In genomic region chr11:47593934-47594855, GRCh38 we compare ENCODE assay signal across 11 cellular contexts. TPM values are rescaled to one million over a fixed set of nuclear protein-coding genes. Genes with fewer than 3 reads are reported as not detected.
DNase-seq lines count a peak whose midpoint lies in the region; ATAC-seq and TF ChIP-seq lines count a peak whose summit lies in the region.
"Had no signal": no experiment of that assay in that cellular context is flagged by ENCODE, and none has a peak within 500 bp of the region (broad histone marks: within the 10 kb centered on the region; RNA-seq: fewer than 3 reads in every experiment).

Gene C1QTNF4 (minus strand): TSS chr11:47594411. CDS start chr11:47590810, 3,601 bp downstream.

- H3K4ac ChIP-seq in mesendoderm (ENCODE audit: low read depth, low read length): no peak within 1 kb of the TSS

- H3K27ac ChIP-seq in cardiac muscle cell (no peak within 1 kb of the TSS), mesendoderm (ENCODE audit: low read depth, low read length) (no peak within 1 kb of the TSS), upper lobe of right lung (no peak within 1 kb of the TSS)
- no peak within 1 kb of the TSS for H3K27ac ChIP-seq in CD4-positive, alpha-beta memory T cell (ENCODE audit: low read depth, low read length)

- H3K36me3 Mint-ChIP-seq in chondrocyte (ENCODE audit: low read depth): peaks cover 2% of the 10 kb centered on the region
- peaks cover 0 to 2% of the 10 kb centered on the region in 2 donors for H3K36me3 Mint-ChIP-seq in CD4-positive, alpha-beta memory T cell

- no peak within 1 kb of the TSS for H2BK15ac ChIP-seq in mesendoderm (replicated peaks; ENCODE audit: low read depth)

- peak within 1 kb of the TSS; percentile 69 for H3K9ac ChIP-seq in mesendoderm (ENCODE audit: low read length)

- H3K18ac ChIP-seq in mesendoderm (ENCODE audit: low read length): peak within 1 kb of the TSS; percentile 53

- no peaks in the 10 kb centered on the region for H3K79me2 ChIP-seq in mesendoderm (ENCODE audit: control insufficient read depth, insufficient read depth, low read length)

- H4K8ac ChIP-seq in mesendoderm (ENCODE audit: low read depth, low read length): no peak within 1 kb of the TSS

- no peak within 1 kb of the TSS for H2AK5ac ChIP-seq in mesendoderm (ENCODE audit: low read length)

- no peaks in the 10 kb centered on the region for H3K36me3 ChIP-seq in cardiac muscle cell
- H3K36me3 ChIP-seq in mesendoderm (ENCODE audit: control insufficient read depth, insufficient read depth, low read length): no peaks in the 10 kb centered on the region
- no peaks in the 10 kb centered on the region for H3K36me3 ChIP-seq in upper lobe of right lung
- H3K36me3 ChIP-seq in CD4-positive, alpha-beta memory T cell (ENCODE audit: insufficient read depth, low read length): no peaks in the 10 kb centered on the region

- H3K9me3 ChIP-seq in cardiac muscle cell (ENCODE audit: low read depth): no peaks in the 10 kb centered on the region
- no peaks in the 10 kb centered on the region for H3K9me3 ChIP-seq in upper lobe of right lung
- no peaks in the 10 kb centered on the region for H3K9me3 ChIP-seq in CD4-positive, alpha-beta memory T cell (ENCODE audit: control insufficient read depth in 1 of 2, low read length in 2 of 2)

- H3K27me3 Mint-ChIP-seq in chondrocyte (ENCODE audit: low read depth): peaks cover 35% of the 10 kb centered on the region
- H3K27me3 Mint-ChIP-seq in CD4-positive, alpha-beta memory T cell: peaks cover 16 to 30% of the 10 kb centered on the region in 2 donors

- ATAC-seq in Right ventricle myocardium superior (ENCODE audit: poor library complexity): no peak
- peak; percentile 18 for ATAC-seq in upper lobe of right lung
- ATAC-seq in HG03039 (IDR thresholded peaks at IDR 0.05; ENCODE audit: unreplicated experiment): no peak
- ATAC-seq in GM21381 (IDR thresholded peaks at IDR 0.05; ENCODE audit: unreplicated experiment): no peak

- peak within 1 kb of the TSS; percentile 83 for H3K56ac ChIP-seq in mesendoderm (ENCODE audit: low read length)

- peak within 1 kb of the TSS; percentile 96 for H3K4me2 ChIP-seq in mesendoderm (ENCODE audit: low read length)

- no peak within 1 kb of the TSS for H2BK120ac ChIP-seq in mesendoderm (ENCODE audit: low read depth, low read length)

- no peak within 1 kb of the TSS for H2BK5ac ChIP-seq in mesendoderm (ENCODE audit: low read length)

- intact Hi-C loops in Right ventricle myocardium superior (cut with DNase I) (no loop called here), upper lobe of right lung (cut with DNase I) (no loop called here)
- intact Hi-C loops in CD4-positive, alpha-beta memory T cell (cut with micrococcal nuclease): no loop called here

- DNase-seq in cardiac muscle cell (ENCODE audit: low read depth in 1 of 2, low spot score in 1 of 2) (peak in 1 of 2 donors; percentile 78), Right ventricle myocardium superior (no peak), chondrocyte (ENCODE audit: low spot score) (no peak), mesendoderm (no peak), upper lobe of right lung (no peak)
- no peak for DNase-seq in CD4-positive, alpha-beta memory T cell
- DNase-seq: activated CD4-positive, CD25-positive, alpha-beta regulatory T cell; COR-L47; NCI-H2029 treated with DMSO at 0.1 percent for 48 hours had no signal

- no peaks in the 10 kb centered on the region for H3K27me3 ChIP-seq in cardiac muscle cell
- peaks cover 16% of the 10 kb centered on the region for H3K27me3 ChIP-seq in mesendoderm (ENCODE audit: insufficient read depth, low read length, poor library complexity)
- H3K27me3 ChIP-seq in upper lobe of right lung: peaks cover 34% of the 10 kb centered on the region
- peaks cover 25% of the 10 kb centered on the region for H3K27me3 ChIP-seq in CD4-positive, alpha-beta memory T cell (ENCODE audit: insufficient read depth, low read length)

- peaks cover 8% of the 10 kb centered on the region for H3K4me1 Mint-ChIP-seq in chondrocyte (ENCODE audit: low read depth)
- peaks cover 0 to 7% (median under 1%) of the 10 kb centered on the region in 4 donors for H3K4me1 Mint-ChIP-seq in CD4-positive, alpha-beta memory T cell

- H3K23ac ChIP-seq in mesendoderm (ENCODE audit: low read length): no peak within 1 kb of the TSS

- CTCF ChIA-PET in CD4-positive, alpha-beta memory T cell (lab: Charles Lee; ENCODE audit: partially characterized antibody): no interaction called here

- peak within 1 kb of the TSS; percentile 33 for H3K4me3 Mint-ChIP-seq in chondrocyte (ENCODE audit: unreplicated experiment)
- no peak within 1 kb of the TSS for H3K4me3 Mint-ChIP-seq in CD4-positive, alpha-beta memory T cell

- H3K79me1 ChIP-seq in mesendoderm (ENCODE audit: low read length): no peaks in the 10 kb centered on the region

- TF ChIP-seq CTCF in cardiac muscle cell (IDR thresholded peaks at IDR 0.05; ENCODE audit: low read depth, low read length) (no peak), chondrocyte (IDR thresholded peaks at IDR 0.05) (no peak), upper lobe of right lung (IDR thresholded peaks at IDR 0.05) (no peak)

- no peak within 1 kb of the TSS for H3K27ac Mint-ChIP-seq in chondrocyte (ENCODE audit: unreplicated experiment)
- no peak within 1 kb of the TSS for H3K27ac Mint-ChIP-seq in CD4-positive, alpha-beta memory T cell

- no peaks in the 10 kb centered on the region for H3K9me3 Mint-ChIP-seq in chondrocyte (ENCODE audit: low read depth)
- no peaks in the 10 kb centered on the region for H3K9me3 Mint-ChIP-seq in CD4-positive, alpha-beta memory T cell

- H3K4me1 ChIP-seq in cardiac muscle cell (ENCODE audit: low read depth): peaks cover 15% of the 10 kb centered on the region
- peaks cover 2% of the 10 kb centered on the region for H3K4me1 ChIP-seq in mesendoderm (ENCODE audit: control insufficient read depth, low read depth, low read length)
- H3K4me1 ChIP-seq in upper lobe of right lung: peaks cover 13% of the 10 kb centered on the region
- H3K4me1 ChIP-seq in CD4-positive, alpha-beta memory T cell (ENCODE audit: insufficient read depth, low read length): peaks cover 5% of the 10 kb centered on the region

- WGBS in mesendoderm (ENCODE audit: extremely low coverage, insufficient coverage, low lambda C conversion rate): no CpG with 5 or more reads among the region's 48 CpGs

- POLR2A ChIA-PET in CD4-positive, alpha-beta memory T cell (lab: Charles Lee; ENCODE audit: partially characterized antibody): no interaction called here

- peak within 1 kb of the TSS; percentile 55 for H3K4me3 ChIP-seq in cardiac muscle cell
- peak within 1 kb of the TSS; percentile 43 for H3K4me3 ChIP-seq in mesendoderm (ENCODE audit: low read length)
- no peak within 1 kb of the TSS for H3K4me3 ChIP-seq in upper lobe of right lung
- H3K4me3 ChIP-seq in CD4-positive, alpha-beta memory T cell (ENCODE audit: low read length in 2 of 2): no peak within 1 kb of the TSS

- no peak within 1 kb of the TSS for H4K5ac ChIP-seq in mesendoderm (ENCODE audit: low read length)

RNA-seq across cellular contexts. Expression of gene C1QTNF4, which starts in this region (rescaled TPM):
- 72.9 and 80.9 TPM in 2 replicates for total RNA-seq in cardiac muscle cell
- 50.8 and 53.6 TPM in 2 replicates for polyA plus RNA-seq in cardiac muscle cell
- total RNA-seq in Right ventricle myocardium superior: 0.48 TPM
- 0.40 to 0.41 TPM in 2 of 3 replicates, not detected in the other for total RNA-seq in chondrocyte
- 0.53 TPM for polyA plus RNA-seq in mesendoderm (2013, experiment 1 of 2)
- 0.52 TPM for polyA plus RNA-seq in mesendoderm (2013, experiment 2 of 2)
- total RNA-seq in upper lobe of right lung: 0.55 TPM
- total RNA-seq in CD4-positive, alpha-beta memory T cell: under 1 TPM; 0.44 to 0.61 TPM
- polyA plus RNA-seq in CD4-positive, alpha-beta memory T cell: not detected

Comparison
In these comparisons a context has a peak if more than half of its experiments do, and no peak if none do; other contexts are left out.
1. RNA of gene C1QTNF4 (total RNA-seq): 72.9 to 80.9 TPM in cardiac muscle cell; 0.44 to 0.61 TPM in CD4-positive, alpha-beta memory T cell, 0.55 TPM in upper lobe of right lung (single experiment), 0.48 TPM in Right ventricle myocardium superior (single experiment) and 0.40 to 0.41 TPM in chondrocyte; every median in the first group is over 10 times any median in the second.
2. RNA of gene C1QTNF4 (polyA plus RNA-seq): 50.8 to 53.6 TPM in cardiac muscle cell; not detected in CD4-positive, alpha-beta memory T cell; every median in the first group is over 10 times any median in the second.
3. Peak in ATAC-seq in upper lobe of right lung; RNA of the gene not detected or under 1 TPM.
4. H3K4me3 ChIP-seq: peak in cardiac muscle cell (single experiment) and mesendoderm (single experiment); none in upper lobe of right lung (single experiment) and CD4-positive, alpha-beta memory T cell (0 of 2).